ENCODE assay signal across 15 cellular contexts in the genomic region with DNA sequence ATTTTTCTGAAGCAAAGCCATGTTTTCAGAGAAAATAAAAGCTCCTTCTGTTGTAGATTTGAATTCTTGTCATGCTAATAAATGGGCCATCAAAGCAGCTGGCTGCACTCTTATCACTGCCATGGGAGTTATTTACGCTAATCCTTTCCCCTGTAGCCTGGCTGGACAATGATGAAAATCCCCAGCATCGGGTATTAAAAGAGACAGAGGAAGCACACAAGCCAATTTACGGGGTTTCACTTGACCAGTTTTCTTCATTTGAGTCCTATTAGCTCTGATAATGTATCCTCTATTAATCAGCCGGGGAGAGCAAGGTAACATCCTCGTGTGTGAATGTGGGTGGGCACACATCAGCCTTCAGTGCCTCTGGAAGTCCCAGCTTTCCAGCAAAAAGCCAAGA.
DNase-seq lines count a peak whose midpoint lies in the region; ATAC-seq and TF ChIP-seq lines count a peak whose summit lies in the region.
"Had no signal": no experiment of that assay in that cellular context is flagged by ENCODE, and none has a peak within 500 bp of the region (broad histone marks: within the 10 kb centered on the region; RNA-seq: fewer than 3 reads in every experiment).

No MANE protein-coding gene starts in this region.

- no peak overlapping the region for H3K9ac ChIP-seq in iPS-20b (ENCODE audit: low read depth, low read length)
- H3K9ac ChIP-seq: BLaER1 treated with 17β-estradiol and CSF1 and Interleukin-3, amounts not matched to agents 10 nM and 100 nM had no signal

- no peaks in the 10 kb centered on the region for H3K36me3 ChIP-seq in iPS-20b (ENCODE audit: insufficient read depth, low read depth, low read length)
- H3K36me3 ChIP-seq: BLaER1 treated with 17β-estradiol and CSF1 and Interleukin-3, amounts not matched to agents 10 nM and 100 nM had no signal

- CTCF ChIA-PET in activated CD4-positive, alpha-beta memory T cell treated with anti-CD3 and anti-CD28 coated beads, Interleukin-2, amount 10 ng/mL, durations not matched to agents 7 days and 5 days (lab: Charles Lee): no interaction called here

- DNase-seq in NCI-H524 (lab: John Stamatoyannopoulos, UW) (peak; percentile 2 to 27), NCI-H524 treated with DMSO at 0.1 percent for 48 hours (lab: John Stamatoyannopoulos, UW) (no peak), hippocampal formation (lab: John Stamatoyannopoulos, UW) (no peak)
- no peak for DNase-seq in activated CD4-positive, alpha-beta memory T cell treated with anti-CD3 and anti-CD28 coated beads, Interleukin-2, amount 10 ng/mL, durations not matched to agents 7 days and 5 days
- DNase-seq: AML-193; Calu3; CD4-positive, CD25-positive, alpha-beta regulatory T cell; DMS 273 treated with DMSO at 0.1 percent for 48 hours had no signal

- H3K9me3 ChIP-seq in iPS-20b (ENCODE audit: insufficient read depth, low read depth, low read length): no peaks in the 10 kb centered on the region

- POLR2A ChIA-PET in activated CD4-positive, alpha-beta memory T cell treated with anti-CD3 and anti-CD28 coated beads, Interleukin-2, amount 10 ng/mL, durations not matched to agents 7 days and 5 days (lab: Charles Lee): no interaction called here

- H3K36me3 Mint-ChIP-seq in activated CD4-positive, alpha-beta memory T cell treated with anti-CD3 and anti-CD28 coated beads, Interleukin-2, amount 10 ng/mL, durations not matched to agents 7 days and 5 days (ENCODE audit: low read depth): no peaks in the 10 kb centered on the region
- H3K36me3 Mint-ChIP-seq: CD4-positive, CD25-positive, alpha-beta regulatory T cell had no signal

- no peaks in the 10 kb centered on the region for H3K4me1 Mint-ChIP-seq in activated CD4-positive, alpha-beta memory T cell treated with anti-CD3 and anti-CD28 coated beads, Interleukin-2, amount 10 ng/mL, durations not matched to agents 7 days and 5 days
- H3K4me1 Mint-ChIP-seq: CD4-positive, CD25-positive, alpha-beta regulatory T cell had no signal

- H3K9me3 Mint-ChIP-seq in activated CD4-positive, alpha-beta memory T cell treated with anti-CD3 and anti-CD28 coated beads, Interleukin-2, amount 10 ng/mL, durations not matched to agents 7 days and 5 days: peaks cover 2% of the 10 kb centered on the region

- H3K27ac ChIP-seq in VCaP: peak overlapping the region; percentile 48
- peak overlapping the region; percentile 2 for H3K27ac ChIP-seq in iPS-20b (ENCODE audit: low read length)
- H3K27ac ChIP-seq: 22Rv1; BLaER1 treated with 17β-estradiol and CSF1 and Interleukin-3, amounts not matched to agents 10 nM and 100 nM; HL-60 had no signal

- no peak for TF ChIP-seq CTCF in VCaP (conservative IDR thresholded peaks at IDR 0.05)

- no peaks in the 10 kb centered on the region for H3K27me3 ChIP-seq in iPS-20b (ENCODE audit: insufficient read depth, low read length)
- H3K27me3 ChIP-seq: BLaER1 treated with 17β-estradiol and CSF1 and Interleukin-3, amounts not matched to agents 10 nM and 100 nM had no signal

- H3K4me1 ChIP-seq in iPS-20b (ENCODE audit: insufficient read depth, low read length): peaks cover 13% of the 10 kb centered on the region; the same call in 1 of the 2 replicates

- no peak for ATAC-seq in GM18907 (IDR thresholded peaks at IDR 0.05; ENCODE audit: unreplicated experiment)
- ATAC-seq in GM21381 (IDR thresholded peaks at IDR 0.05; ENCODE audit: unreplicated experiment): no peak

- H3K27ac Mint-ChIP-seq in activated CD4-positive, alpha-beta memory T cell treated with anti-CD3 and anti-CD28 coated beads, Interleukin-2, amount 10 ng/mL, durations not matched to agents 7 days and 5 days: no peak overlapping the region
- H3K27ac Mint-ChIP-seq: CD4-positive, CD25-positive, alpha-beta regulatory T cell had no signal

- no peak overlapping the region for H3K4me3 Mint-ChIP-seq in activated CD4-positive, alpha-beta memory T cell treated with anti-CD3 and anti-CD28 coated beads, Interleukin-2, amount 10 ng/mL, durations not matched to agents 7 days and 5 days
- H3K4me3 Mint-ChIP-seq: CD4-positive, CD25-positive, alpha-beta regulatory T cell had no signal

- H3K27me3 Mint-ChIP-seq in activated CD4-positive, alpha-beta memory T cell treated with anti-CD3 and anti-CD28 coated beads, Interleukin-2, amount 10 ng/mL, durations not matched to agents 7 days and 5 days: no peaks in the 10 kb centered on the region
- H3K27me3 Mint-ChIP-seq: CD4-positive, CD25-positive, alpha-beta regulatory T cell had no signal

- H3K4me3 ChIP-seq in iPS-20b (ENCODE audit: low read length): 0 out of 2 replicates have a peak overlapping the region, but pooled peaks have one; percentile 27
- H3K4me3 ChIP-seq: BLaER1 treated with 17β-estradiol and CSF1 and Interleukin-3, amounts not matched to agents 10 nM and 100 nM had no signal

Comparison
In these comparisons a context has a peak if more than half of its experiments do, and no peak if none do; other contexts are left out.
1. DNase-seq: peak in NCI-H524 (2 of 2); none in NCI-H524 treated with DMSO at 0.1 percent for 48 hours (single experiment), activated CD4-positive, alpha-beta memory T cell treated with anti-CD3 and anti-CD28 coated beads, Interleukin-2, amount 10 ng/mL, durations not matched to agents 7 days and 5 days (single experiment) and hippocampal formation (0 of 2).